17 cellular contexts compared by ENCODE assay signal in the genomic region with DNA sequence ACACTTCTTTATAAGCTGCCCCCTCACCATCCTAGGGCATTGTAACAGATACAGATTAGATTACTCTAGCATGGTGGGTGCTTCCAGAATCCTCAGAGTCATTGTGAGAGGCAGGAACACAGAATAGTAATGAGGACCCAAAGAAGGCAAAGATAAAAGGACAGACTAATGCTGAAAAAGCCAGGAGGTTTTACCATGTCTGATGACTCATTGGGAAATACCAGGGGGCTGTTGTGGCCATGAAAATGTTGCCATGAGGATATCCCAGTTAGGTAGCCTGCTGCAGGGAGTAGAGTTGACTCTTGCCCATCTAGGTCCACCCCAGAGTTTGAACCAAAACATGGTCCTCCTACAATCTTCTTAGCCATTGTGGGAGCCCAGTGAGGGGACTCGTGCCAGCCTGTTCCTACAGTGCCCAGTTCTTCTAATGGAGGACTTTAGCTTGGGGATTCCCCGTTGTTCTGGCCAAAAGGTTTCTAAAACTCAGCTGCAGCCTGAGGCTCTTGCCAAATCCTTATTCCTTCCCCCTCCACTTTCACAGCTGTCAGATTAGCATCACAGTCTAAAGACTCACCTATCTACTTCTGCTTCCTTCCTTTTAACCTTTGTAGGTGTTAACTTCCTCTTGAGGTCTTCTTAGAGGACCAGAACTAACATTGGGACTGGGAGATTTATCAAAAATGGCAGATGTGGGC.
A peak's percentile ranks its signal among the peaks of the same experiment; 100 is the strongest.
DNase-seq lines count a peak whose midpoint lies in the region; ATAC-seq, FAIRE-seq and TF ChIP-seq lines count a peak whose summit lies in the region.
"Had no signal": no experiment of that assay in that cellular context is flagged by ENCODE, and none has a peak within 500 bp of the region (broad histone marks: within the 10 kb centered on the region; RNA-seq: fewer than 3 reads in every experiment).

No MANE protein-coding gene starts in this region.

- H3K27ac Mint-ChIP-seq in T-helper 2 cell treated with Interferon-gamma antibody and Interleukin-4, amounts not matched to agents 5 μg/mL and 100 μg/mL, for 36 hours, result no peak overlapping the region
- H3K27ac Mint-ChIP-seq: activated CD4-positive, alpha-beta T cell treated with anti-CD3 and anti-CD28 coated beads, Interleukin-2, amount 10 ng/mL, durations not matched to agents 7 days and 5 days; activated naive CD4-positive, alpha-beta T cell treated with anti-CD3 and anti-CD28 coated beads for 36 hours; T-cell had no signal

- no peaks in the 10 kb centered on the region for H3K27me3 Mint-ChIP-seq in T-helper 2 cell treated with Interferon-gamma antibody and Interleukin-4, amounts not matched to agents 5 μg/mL and 100 μg/mL, for 36 hours (ENCODE audit: low read depth)
- H3K27me3 Mint-ChIP-seq: activated CD4-positive, alpha-beta T cell treated with anti-CD3 and anti-CD28 coated beads, Interleukin-2, amount 10 ng/mL, durations not matched to agents 7 days and 5 days; T-cell had no signal

- peaks cover 22% of the 10 kb centered on the region for H3K9me3 Mint-ChIP-seq in T-helper 2 cell treated with Interferon-gamma antibody and Interleukin-4, amounts not matched to agents 5 μg/mL and 100 μg/mL, for 36 hours

- no peaks in the 10 kb centered on the region for H3K36me3 ChIP-seq in bronchial epithelial cell (ENCODE audit: control insufficient read depth, insufficient read depth, low read length)

- no peaks in the 10 kb centered on the region for H3K4me1 Mint-ChIP-seq in T-helper 2 cell treated with Interferon-gamma antibody and Interleukin-4, amounts not matched to agents 5 μg/mL and 100 μg/mL, for 36 hours (ENCODE audit: low read depth)
- H3K4me1 Mint-ChIP-seq: activated CD4-positive, alpha-beta T cell treated with anti-CD3 and anti-CD28 coated beads, Interleukin-2, amount 10 ng/mL, durations not matched to agents 7 days and 5 days; T-cell had no signal

- DNase-seq in ELR (ENCODE audit: low read depth) (peak; percentile 76), bronchial epithelial cell (ENCODE audit: low read depth) (peak; percentile 23), DMS153 (lab: John Stamatoyannopoulos, UW) (no peak), NCI-H2029 (lab: John Stamatoyannopoulos, UW) (no peak), retina (no peak)
- no peak for DNase-seq in T-helper 2 cell treated with Interferon-gamma antibody and Interleukin-4, amounts not matched to agents 5 μg/mL and 100 μg/mL, for 36 hours (ENCODE audit: low spot score)
- DNase-seq: activated CD4-positive, alpha-beta T cell treated with anti-CD3 and anti-CD28 coated beads, Interleukin-2, amount 10 ng/mL, durations not matched to agents 7 days and 5 days; activated naive CD4-positive, alpha-beta T cell treated with anti-CD3 and anti-CD28 coated beads for 36 hours; dorsolateral prefrontal cortex; head of caudate nucleus; NCI-H1930; nucleus accumbens; T-cell had no signal

- no peak for TF ChIP-seq CTCF in bronchial epithelial cell (IDR thresholded peaks at IDR 0.05; ENCODE audit: insufficient read depth, low read length, severe bottlenecking)

- H3K36me3 Mint-ChIP-seq in T-helper 2 cell treated with Interferon-gamma antibody and Interleukin-4, amounts not matched to agents 5 μg/mL and 100 μg/mL, for 36 hours (ENCODE audit: low read depth), result no peaks in the 10 kb centered on the region
- H3K36me3 Mint-ChIP-seq: T-cell had no signal

- no peak for FAIRE-seq in bronchial epithelial cell (lab: Jason Lieb, UNC)
- FAIRE-seq: GM12891, K562 had no signal

- ATAC-seq in GM21423 (IDR thresholded peaks at IDR 0.05; ENCODE audit: unreplicated experiment), result peak; percentile 49
- peak; percentile 54 for ATAC-seq in HG03442 (IDR thresholded peaks at IDR 0.05; ENCODE audit: unreplicated experiment)
- ATAC-seq: K562, T-cell had no signal

- no peaks in the 10 kb centered on the region for H3K27me3 ChIP-seq in bronchial epithelial cell (ENCODE audit: control insufficient read depth, insufficient read depth, low read length)
- H3K27me3 ChIP-seq: dorsolateral prefrontal cortex had no signal

- no peak overlapping the region for H3K4me3 ChIP-seq in bronchial epithelial cell (ENCODE audit: low read depth, low read length)
- H3K4me3 ChIP-seq: dorsolateral prefrontal cortex, K562 had no signal

- no peak overlapping the region for H3K4me3 Mint-ChIP-seq in T-helper 2 cell treated with Interferon-gamma antibody and Interleukin-4, amounts not matched to agents 5 μg/mL and 100 μg/mL, for 36 hours
- H3K4me3 Mint-ChIP-seq: activated CD4-positive, alpha-beta T cell treated with anti-CD3 and anti-CD28 coated beads, Interleukin-2, amount 10 ng/mL, durations not matched to agents 7 days and 5 days; activated naive CD4-positive, alpha-beta T cell treated with anti-CD3 and anti-CD28 coated beads for 36 hours; T-cell had no signal

Comparison
In these comparisons a context has a peak if more than half of its experiments do, and no peak if none do; other contexts are left out.
1. DNase-seq: peak in ELR (single experiment) and bronchial epithelial cell (single experiment); none in DMS153 (single experiment), NCI-H2029 (single experiment), retina (single experiment) and T-helper 2 cell treated with Interferon-gamma antibody and Interleukin-4, amounts not matched to agents 5 μg/mL and 100 μg/mL, for 36 hours (single experiment).